ENCODE assay signal across 10 cellular contexts in the genomic region with DNA sequence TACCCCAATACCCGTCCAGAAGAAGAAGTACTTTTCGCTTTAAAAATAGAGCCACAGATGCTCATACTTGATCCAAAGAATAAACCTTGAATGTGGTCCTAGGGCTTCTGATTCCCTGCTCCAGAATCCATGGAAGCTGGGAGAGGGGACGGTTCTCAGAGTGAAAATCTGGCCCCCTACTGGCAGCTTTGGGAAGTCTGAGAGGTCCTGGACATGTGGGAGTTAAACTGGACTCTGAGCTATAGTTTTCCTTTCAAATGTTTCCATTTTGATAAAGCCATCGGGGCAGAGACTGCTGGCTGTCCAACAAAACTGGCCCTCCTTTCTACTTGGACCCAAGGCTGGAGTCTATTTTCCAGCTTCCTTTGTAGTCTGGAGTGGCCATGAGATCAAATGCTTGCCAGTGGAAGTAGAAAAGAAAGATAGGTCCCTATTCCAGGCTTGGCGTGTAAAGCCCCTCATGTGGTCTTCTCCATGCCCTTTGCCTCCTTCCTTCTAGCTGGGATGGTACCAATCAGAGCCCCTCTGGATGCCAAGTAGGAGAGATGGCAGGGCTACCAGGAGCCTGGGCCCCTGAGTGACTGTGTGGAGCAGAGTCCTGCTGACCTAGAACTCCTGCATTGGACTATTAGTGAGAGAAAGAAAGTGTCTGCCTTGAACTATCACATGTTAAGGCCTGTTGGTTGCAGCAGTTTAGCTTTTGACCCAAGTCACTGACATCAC. TPM values are rescaled to one million over a fixed set of nuclear protein-coding genes. Genes with fewer than 3 reads are reported as not detected.
A peak's percentile ranks its signal among the peaks of the same experiment; 100 is the strongest.
DNase-seq lines count a peak whose midpoint lies in the region; ATAC-seq, FAIRE-seq and TF ChIP-seq lines count a peak whose summit lies in the region.
"Had no signal": no experiment of that assay in that cellular context is flagged by ENCODE, and none has a peak within 500 bp of the region (broad histone marks: within the 10 kb centered on the region; RNA-seq: fewer than 3 reads in every experiment).

No MANE protein-coding gene starts in this region.

- intact Hi-C loops in left colon (cut with DNase I, micrococcal nuclease), result no loop called here

- no peaks in the 10 kb centered on the region for H3K4me1 ChIP-seq in astrocyte (ENCODE audit: insufficient read depth, low read length)

- peaks cover 2% of the 10 kb centered on the region for H3K9me3 Mint-ChIP-seq in astrocyte (ENCODE audit: unreplicated experiment)

- H3K27ac Mint-ChIP-seq in astrocyte (ENCODE audit: unreplicated experiment), result no peak overlapping the region

- FAIRE-seq in astrocyte (lab: Jason Lieb, UNC) (no peak), frontal cortex (lab: Jason Lieb, UNC) (no peak)

- H3K27me3 ChIP-seq in astrocyte (ENCODE audit: insufficient read depth, low read length), result peaks cover 8% of the 10 kb centered on the region

- H3K36me3 Mint-ChIP-seq in astrocyte (ENCODE audit: low read depth, unreplicated experiment), result no peaks in the 10 kb centered on the region

- H4K20me1 ChIP-seq in astrocyte (ENCODE audit: insufficient read depth, low read length), result no peaks in the 10 kb centered on the region

- H3K27ac ChIP-seq in astrocyte (ENCODE audit: low read depth, low read length), result no peak overlapping the region

- H2AFZ ChIP-seq in astrocyte (ENCODE audit: low read depth, low read length), result no peak overlapping the region

- H3K4me2 ChIP-seq in astrocyte (ENCODE audit: low read length), result no peak overlapping the region

- no peak overlapping the region for H3K4me3 Mint-ChIP-seq in astrocyte (ENCODE audit: unreplicated experiment)

- H3K36me3 ChIP-seq in astrocyte (ENCODE audit: insufficient read depth, low read length), result no peaks in the 10 kb centered on the region

- no peaks in the 10 kb centered on the region for H3K4me1 Mint-ChIP-seq in astrocyte (ENCODE audit: low read depth, unreplicated experiment)

- H3K9me3 ChIP-seq in astrocyte (ENCODE audit: insufficient read depth, low read depth, low read length), result peaks cover 4% of the 10 kb centered on the region

- H3K9ac ChIP-seq in astrocyte (ENCODE audit: low read length), result no peak overlapping the region

- peak; percentile 78 for ATAC-seq in left colon
- ATAC-seq in HG03378 (IDR thresholded peaks at IDR 0.05; ENCODE audit: unreplicated experiment), result no peak
- no peak for ATAC-seq in GM19463 (IDR thresholded peaks at IDR 0.05; ENCODE audit: unreplicated experiment)
- ATAC-seq in HG02938 (IDR thresholded peaks at IDR 0.05; ENCODE audit: unreplicated experiment), result no peak

- DNase-seq in AG20443 (ENCODE audit: low spot score), result peak; percentile 70
- no peak for DNase-seq in HFF-Myc (ENCODE audit: extremely low read depth, low read depth)
- peak; percentile 11 for DNase-seq in astrocyte (ENCODE audit: low read depth)
- DNase-seq in left colon, result peak in 1 of 2 donors; percentile 63
- no peak for DNase-seq in frontal cortex (ENCODE audit: low spot score in 2 of 2)
- DNase-seq: NCI-H187; stimulated activated naive CD4-positive, alpha-beta T cell had no signal

- H3K4me3 ChIP-seq in HFF-Myc (replicated peaks; ENCODE audit: low read depth, low read length) (no peak overlapping the region), astrocyte (ENCODE audit: insufficient read depth, low read depth, low read length) (no peak overlapping the region)

- peaks cover 2% of the 10 kb centered on the region for H3K27me3 Mint-ChIP-seq in astrocyte (ENCODE audit: low read depth, unreplicated experiment)

- peak; percentile 88 for TF ChIP-seq CTCF in HFF-Myc (IDR thresholded peaks at IDR 0.05; ENCODE audit: low read depth, low read length, missing control alignments)
- peak; percentile 79 for TF ChIP-seq CTCF in astrocyte (IDR thresholded peaks at IDR 0.05; ENCODE audit: insufficient read depth, low read depth, low read length)

- H3K79me2 ChIP-seq in astrocyte (ENCODE audit: insufficient read depth, low read length), result no peaks in the 10 kb centered on the region

RNA-seq across cellular contexts. Expression of a gene that starts 37.7 kb away (rescaled TPM):
- total RNA-seq in astrocyte (1.9 and 2.4 TPM in 2 replicates), left colon (10 to 100 TPM; 16.1 to 37.3 TPM), frontal cortex (6.1 TPM)

Comparison
In these comparisons a context has a peak if more than half of its experiments do, and no peak if none do; other contexts are left out.
1. DNase-seq: peak in AG20443 (single experiment) and astrocyte (single experiment); none in HFF-Myc (single experiment) and frontal cortex (0 of 2).